Comparison of ENCODE assay signal across 8 cellular contexts in the genomic region with DNA sequence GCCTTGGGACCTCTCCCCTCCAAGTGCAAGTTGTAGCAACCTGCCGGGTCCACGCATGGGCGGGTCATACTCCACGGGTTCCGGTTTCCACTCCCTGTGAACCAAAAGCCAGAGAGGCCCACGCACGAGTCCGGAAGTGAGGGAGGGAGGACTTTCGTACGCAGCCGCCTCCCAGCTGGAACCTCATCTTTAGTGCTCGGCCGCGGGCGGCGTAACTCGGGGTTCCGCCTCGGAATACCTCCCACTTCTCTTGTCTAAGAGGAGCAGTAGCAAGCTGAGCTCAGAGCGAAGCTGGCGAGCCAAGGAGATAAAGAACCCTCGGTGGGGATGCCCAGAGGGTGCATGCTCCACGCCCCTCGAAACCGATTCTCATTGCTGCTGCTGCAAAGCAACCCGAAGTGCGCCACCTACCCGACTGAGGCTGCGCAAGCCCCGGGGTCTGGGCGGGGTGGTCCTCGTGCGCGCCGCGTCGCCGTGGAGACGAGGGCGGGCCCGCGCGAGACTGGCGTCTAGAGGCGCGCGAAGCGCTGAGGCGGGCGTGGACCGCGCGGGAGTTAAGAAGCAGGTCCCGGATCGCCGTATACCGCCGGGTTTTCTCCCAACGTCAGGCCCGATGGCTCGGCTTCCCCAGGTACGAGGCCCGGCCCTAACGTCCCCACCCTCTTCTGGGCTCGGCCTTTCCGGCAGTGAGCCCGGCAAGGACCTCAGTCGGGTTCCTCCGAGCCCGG. TPM values are rescaled to one million over a fixed set of nuclear protein-coding genes. Genes with fewer than 3 reads are reported as not detected.
DNase-seq lines count a peak whose midpoint lies in the region; ATAC-seq and TF ChIP-seq lines count a peak whose summit lies in the region.

A gene with protein sequence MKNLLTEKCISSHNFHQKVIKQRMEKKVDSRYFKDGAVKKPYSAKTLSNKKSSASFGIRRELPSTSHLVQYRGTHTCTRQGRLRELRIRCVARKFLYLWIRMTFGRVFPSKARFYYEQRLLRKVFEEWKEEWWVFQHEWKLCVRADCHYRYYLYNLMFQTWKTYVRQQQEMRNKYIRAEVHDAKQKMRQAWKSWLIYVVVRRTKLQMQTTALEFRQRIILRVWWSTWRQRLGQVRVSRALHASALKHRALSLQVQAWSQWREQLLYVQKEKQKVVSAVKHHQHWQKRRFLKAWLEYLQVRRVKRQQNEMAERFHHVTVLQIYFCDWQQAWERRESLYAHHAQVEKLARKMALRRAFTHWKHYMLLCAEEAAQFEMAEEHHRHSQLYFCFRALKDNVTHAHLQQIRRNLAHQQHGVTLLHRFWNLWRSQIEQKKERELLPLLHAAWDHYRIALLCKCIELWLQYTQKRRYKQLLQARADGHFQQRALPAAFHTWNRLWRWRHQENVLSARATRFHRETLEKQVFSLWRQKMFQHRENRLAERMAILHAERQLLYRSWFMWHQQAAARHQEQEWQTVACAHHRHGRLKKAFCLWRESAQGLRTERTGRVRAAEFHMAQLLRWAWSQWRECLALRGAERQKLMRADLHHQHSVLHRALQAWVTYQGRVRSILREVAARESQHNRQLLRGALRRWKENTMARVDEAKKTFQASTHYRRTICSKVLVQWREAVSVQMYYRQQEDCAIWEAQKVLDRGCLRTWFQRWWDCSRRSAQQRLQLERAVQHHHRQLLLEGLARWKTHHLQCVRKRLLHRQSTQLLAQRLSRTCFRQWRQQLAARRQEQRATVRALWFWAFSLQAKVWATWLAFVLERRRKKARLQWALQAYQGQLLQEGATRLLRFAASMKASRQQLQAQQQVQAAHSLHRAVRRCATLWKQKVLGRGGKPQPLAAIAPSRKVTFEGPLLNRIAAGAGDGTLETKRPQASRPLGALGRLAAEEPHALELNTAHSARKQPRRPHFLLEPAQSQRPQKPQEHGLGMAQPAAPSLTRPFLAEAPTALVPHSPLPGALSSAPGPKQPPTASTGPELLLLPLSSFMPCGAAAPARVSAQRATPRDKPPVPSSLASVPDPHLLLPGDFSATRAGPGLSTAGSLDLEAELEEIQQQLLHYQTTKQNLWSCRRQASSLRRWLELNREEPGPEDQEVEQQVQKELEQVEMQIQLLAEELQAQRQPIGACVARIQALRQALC (plus strand): TSS at position 530 of the 728 bp plus-strand sequence. CDS start 11,749 bp downstream, outside the sequence.

- CTCF ChIA-PET in activated B cell treated with CpG ODN at 0.5 μM for 24 hours (lab: Charles Lee): interaction anchor here (0.7 to 0.8 kb wide), 2 partner anchors 28 to 44 kb away, joined by 3 read pairs; no protein-coding TSS in a partner anchor

- H3K9me3 Mint-ChIP-seq in activated B cell treated with CpG ODN at 0.5 μM for 24 hours: no peaks in the 10 kb centered on the region

- H3K36me3 Mint-ChIP-seq in activated B cell treated with CpG ODN at 0.5 μM for 24 hours (ENCODE audit: low read depth): peaks cover 12% of the 10 kb centered on the region

- peak within 1 kb of the TSS; percentile 95 for H3K4me3 Mint-ChIP-seq in activated B cell treated with CpG ODN at 0.5 μM for 24 hours

- POLR2A ChIA-PET in activated B cell treated with CpG ODN at 0.5 μM for 24 hours (lab: Charles Lee): interaction anchor here (0.6 to 1.7 kb wide), 7 partner anchors 15 to 450 kb away, joined by 3 to 4 read pairs (median 3); a partner anchor contains a TSS

- no peak for TF ChIP-seq CTCF in activated B cell treated with CpG ODN at 0.5 μM for 24 hours (IDR thresholded peaks at IDR 0.05)

- H3K27ac ChIP-seq in caudate nucleus (ENCODE audit: low read depth, low read length): peak within 1 kb of the TSS; percentile 92

- intact Hi-C loops in activated B cell treated with CpG ODN at 0.5 μM for 24 hours (cut with micrococcal nuclease): loop anchor here (1.0 to 10.0 kb wide), 9 partner anchors 19 to 981 kb away; a partner anchor contains a TSS

- ATAC-seq in GM18907 (IDR thresholded peaks at IDR 0.05; ENCODE audit: unreplicated experiment) (peak; percentile 62), HG03159 (IDR thresholded peaks at IDR 0.05; ENCODE audit: unreplicated experiment) (peak; percentile 69), activated B cell treated with CpG ODN at 0.5 μM for 24 hours (ENCODE audit: low read depth) (peak; percentile 83)

- peaks cover 42% of the 10 kb centered on the region for H3K4me1 Mint-ChIP-seq in activated B cell treated with CpG ODN at 0.5 μM for 24 hours

- H3K27me3 Mint-ChIP-seq in activated B cell treated with CpG ODN at 0.5 μM for 24 hours: no peaks in the 10 kb centered on the region

- peak within 1 kb of the TSS; percentile 97 for H3K27ac Mint-ChIP-seq in activated B cell treated with CpG ODN at 0.5 μM for 24 hours

- DNase-seq in AG08395 (ENCODE audit: low spot score): peak; percentile 98
- peak; percentile 81 for DNase-seq in NCI-H226
- DNase-seq in activated B cell treated with CpG ODN at 0.5 μM for 24 hours: peak; percentile 96
- DNase-seq in caudate nucleus (lab: John Stamatoyannopoulos, UW): peak in 60 of 61 donors; percentile 56 to 97 (median 90)
- DNase-seq in inferior parietal cortex (ENCODE audit: extremely low spot score): peak; percentile 92
- DNase-seq in stimulated activated CD4-positive, alpha-beta T cell treated with anti-CD3 and anti-CD28 coated beads, Interleukin-12 subunit alpha, Interleukin-12 subunit beta, amount 100 ng/mL, for 24 hours (ENCODE audit: low read depth in 2 of 2): peak; percentile 88 to 94

RNA-seq across cellular contexts. Expression of the gene that starts here (rescaled TPM):
- 110 and 126 TPM in 2 replicates for total RNA-seq in activated B cell treated with CpG ODN at 0.5 μM for 24 hours

Comparison
In these comparisons a context has a peak if more than half of its experiments do, and no peak if none do; other contexts are left out.
1. Peak in every context shown above with its lines: DNase-seq, ATAC-seq and H3K27ac ChIP-seq.